30 cellular contexts compared by ENCODE assay signal in genomic region chr4:182225257-182225852, GRCh38. TPM values are rescaled to one million over a fixed set of nuclear protein-coding genes. Genes with fewer than 3 reads are reported as not detected.
"Had no signal": no experiment of that assay in that cellular context is flagged by ENCODE, and none has a peak within 500 bp of the region (broad histone marks: within the 10 kb centered on the region; RNA-seq: fewer than 3 reads in every experiment).

No MANE protein-coding gene starts in this region.

- H3K27me3 ChIP-seq: adrenal gland, ascending aorta, hepatocyte, left lung, neutrophil, ovary, right atrium auricular region, spleen, tibial nerve had no signal

- H3K9me3 ChIP-seq: adrenal gland, ascending aorta, breast epithelium, left lung, neutrophil, ovary, prostate gland, right atrium auricular region, spleen, tibial nerve had no signal

- H3K4me3 ChIP-seq: adrenal gland, ascending aorta, breast epithelium, hepatocyte, left lung, ovary, prostate gland, right atrium auricular region, spleen, tibial nerve had no signal

- H2AFZ ChIP-seq: hepatocyte had no signal

- H3K4me2 ChIP-seq: hepatocyte had no signal

- ATAC-seq: activated T-helper 17 cell treated with anti-CD3 and anti-CD28 coated beads, Interleukin-2, amount 50 U/mL, for 72 hours; effector memory CD8-positive, alpha-beta T cell; esophagus mucosa; left lung; naive thymus-derived CD4-positive, alpha-beta T cell; stimulated activated naive CD8-positive, alpha-beta T cell treated with anti-CD3 and anti-CD28 coated beads, Interleukin-15, amount 100 ng/mL, for 72 hours had no signal

- DNase-seq: activated CD4-positive, alpha-beta T cell treated with anti-CD3 and anti-CD28 coated beads, Interleukin-2, amount 50 U/mL, for 4 hours; activated CD8-positive, alpha-beta memory T cell treated with anti-CD3 and anti-CD28 coated beads for 24 hours; activated CD8-positive, alpha-beta memory T cell treated with anti-CD3 and anti-CD28 coated beads, Interleukin-2, amount 50 U/mL, for 4 hours; activated T-cell treated with anti-CD3 and anti-CD28 coated beads, Interleukin-2, amount 50 U/mL, for 24 hours; adrenal gland; effector memory CD8-positive, alpha-beta T cell; glutamatergic neuron; immature natural killer cell; kidney glomerular epithelial cell; left lung; naive thymus-derived CD4-positive, alpha-beta T cell; ovary; spleen; stimulated activated CD4-positive, alpha-beta T cell treated with anti-CD3 and anti-CD28 coated beads, Interleukin-4, amount 100 ng/mL, for 24 hours; stimulated activated naive CD8-positive, alpha-beta T cell treated with anti-CD3 and anti-CD28 coated beads, Interleukin-15, amount 100 ng/mL, for 72 hours had no signal

- H3K36me3 ChIP-seq: adrenal gland, ascending aorta, breast epithelium, left lung, neutrophil, ovary, prostate gland, right atrium auricular region, spleen, tibial nerve had no signal

- H3K79me2 ChIP-seq: hepatocyte had no signal

- H3K4me1 ChIP-seq: adrenal gland, ascending aorta, breast epithelium, left lung, prostate gland, right atrium auricular region, spleen, tibial nerve had no signal

- H3K27ac ChIP-seq: adrenal gland, ascending aorta, breast epithelium, hepatocyte, left lung, neutrophil, ovary, prostate gland, right atrium auricular region, spleen, tibial nerve had no signal

- FAIRE-seq: colon, endothelial cell of umbilical vein, frontal cortex, TTC549, urothelium cell line had no signal

RNA-seq across cellular contexts. Expression of gene TENM3, which starts 17.8 kb away (rescaled TPM):
- total RNA-seq: activated T-helper 17 cell treated with anti-CD3 and anti-CD28 coated beads, Interleukin-2, amount 50 U/mL, for 72 hours; naive thymus-derived CD4-positive, alpha-beta T cell; T-helper 2 cell treated with Interferon-gamma antibody and Interleukin-4, amounts not matched to agents 100 ng/mL and 5 ng/mL, for 36 hours had no signal
- polyA plus RNA-seq: immature natural killer cell; naive thymus-derived CD4-positive, alpha-beta T cell had no signal
